ENCODE assay signal across 8 cellular contexts in genomic region chr2:102251042-102251848, GRCh38.
DNase-seq lines count a peak whose midpoint lies in the region; ATAC-seq and TF ChIP-seq lines count a peak whose summit lies in the region.

No MANE protein-coding gene starts in this region.

- peaks cover 0 to 40% (median 13%) of the 10 kb centered on the region in 7 donors for H3K27me3 ChIP-seq in heart right ventricle

- H3K9me3 ChIP-seq in heart right ventricle = no peaks in the 10 kb centered on the region

- H3K4me1 ChIP-seq in heart right ventricle = peaks cover 3 to 30% (median 9%) of the 10 kb centered on the region in 9 donors

- peak overlapping the region in 5 of 10 donors; percentile 7 to 64 (median 42) for H3K27ac ChIP-seq in heart right ventricle

- no peaks in the 10 kb centered on the region for H3K36me3 ChIP-seq in heart right ventricle

- WGBS in heart right ventricle, 2 donors = 4 to 6% methylated on average over 52 of the region's 52 CpGs

- peak overlapping the region; percentile 12 to 62 (median 48) for H3K4me3 ChIP-seq in heart right ventricle
- peak overlapping the region; percentile 45 for H3K4me3 ChIP-seq in retinal pigment epithelial cell (ENCODE audit: low read length)

- intact Hi-C loops in heart right ventricle (cut with DNase I) = loop anchor here in 8 of 10 donors (2.0 to 10.0 kb wide), 7 partner anchors 51 to 194 kb away; partner anchors contain the start of gene IL18R1 (in 3 of the 8)

- in situ Hi-C loops in GM13977 (cut with MboI; ENCODE audit: low pct_unique_long_range_greater_than_20kb, low sequenced_read_pairs, unreplicated experiment) = loop anchor here (10.0 kb wide), 1 partner anchor 184 kb away; no protein-coding TSS in a partner anchor
- in situ Hi-C loops in G401 (cut with HindIII; ENCODE audit: low sequenced_read_pairs) = no loop called here

- DNase-seq in GM13977 (ENCODE audit: low spot score) (peak; percentile 81), NCI-H526 treated with DMSO at 0.1 percent for 48 hours (lab: John Stamatoyannopoulos, UW) (peak; percentile 16), activated gamma-delta T cell (lab: John Stamatoyannopoulos, UW) (peak; percentile 21), heart right ventricle (peak in 1 of 2 donors; percentile 72), retinal pigment epithelial cell (ENCODE audit: low read depth) (no peak), UCSD-AML1 (lab: John Stamatoyannopoulos, UW; ENCODE audit: unreplicated experiment) (no peak), NCI-H2081 treated with DMSO at 0.1 percent for 48 hours (lab: John Stamatoyannopoulos, UW) (no peak), G401 (ENCODE audit: low spot score) (no peak)

- peak; percentile 73 to 86 (median 81) for ATAC-seq in heart right ventricle

- TF ChIP-seq CTCF in GM13977 (IDR thresholded peaks at IDR 0.05; ENCODE audit: extremely low read depth, insufficient read depth, missing control alignments) (peak; percentile 80), heart right ventricle (IDR thresholded peaks at IDR 0.05) (peak; percentile 21 to 78 (median 69)), retinal pigment epithelial cell (conservative IDR thresholded peaks at IDR 0.05; ENCODE audit: low read depth, low read length) (peak; percentile 75)

Comparison
In these comparisons a context has a peak if more than half of its experiments do, and no peak if none do; other contexts are left out.
1. DNase-seq: peak in GM13977 (single experiment), NCI-H526 treated with DMSO at 0.1 percent for 48 hours (single experiment) and activated gamma-delta T cell (single experiment); none in retinal pigment epithelial cell (single experiment), UCSD-AML1 (single experiment), NCI-H2081 treated with DMSO at 0.1 percent for 48 hours (single experiment) and G401 (single experiment).
2. Peak in every context shown above with its lines, with median percentiles within 50 percentile points of each other: CTCF ChIP-seq.